18 cellular contexts compared by ENCODE assay signal in the genomic region with DNA sequence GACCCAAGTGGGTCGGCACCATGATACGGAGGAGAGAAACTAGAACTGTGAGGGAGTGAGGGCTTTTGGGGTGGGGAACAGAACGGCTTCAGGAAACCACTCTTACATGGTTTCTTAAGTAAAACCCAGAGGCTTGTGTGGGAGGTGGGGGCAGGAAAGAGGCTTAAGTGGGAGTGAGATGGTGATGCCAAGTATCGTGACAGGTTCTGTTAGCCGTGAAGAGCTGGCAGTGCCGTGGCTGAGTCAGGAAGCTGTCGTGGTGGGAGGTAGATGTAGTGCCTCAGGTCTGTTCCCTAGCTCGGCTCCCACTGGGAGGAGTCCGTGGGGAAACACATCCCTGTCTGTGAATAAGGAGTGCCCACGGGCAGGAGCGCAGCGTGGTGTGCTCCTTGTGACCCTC.
DNase-seq lines count a peak whose midpoint lies in the region; ATAC-seq and TF ChIP-seq lines count a peak whose summit lies in the region.
"Had no signal": no experiment of that assay in that cellular context is flagged by ENCODE, and none has a peak within 500 bp of the region (broad histone marks: within the 10 kb centered on the region; RNA-seq: fewer than 3 reads in every experiment).

No MANE protein-coding gene starts in this region.

- peaks cover 38% of the 10 kb centered on the region for H3K4me1 Mint-ChIP-seq in chondrocyte (ENCODE audit: low read depth)

- no peak for ATAC-seq in GM21825 (IDR thresholded peaks at IDR 0.05; ENCODE audit: unreplicated experiment)
- ATAC-seq: HCT116, Right ventricle myocardium inferior, SK-N-SH treated with all-trans-retinoic acid at 6 μM for 48 hours had no signal

- no peak for TF ChIP-seq CTCF in chondrocyte (IDR thresholded peaks at IDR 0.05)

- no peaks in the 10 kb centered on the region for H3K27me3 Mint-ChIP-seq in chondrocyte (ENCODE audit: low read depth)

- H3K27ac Mint-ChIP-seq in chondrocyte (ENCODE audit: unreplicated experiment): peak overlapping the region; percentile 76

- H3K9me3 Mint-ChIP-seq in chondrocyte (ENCODE audit: low read depth): no peaks in the 10 kb centered on the region

- intact Hi-C loops in posterior cingulate gyrus (cut with DNase I): no loop called here

- H3K36me3 Mint-ChIP-seq in chondrocyte (ENCODE audit: low read depth): peaks cover 43% of the 10 kb centered on the region

- DNase-seq in Ammon's horn (ENCODE audit: low spot score) (peak; percentile 25), MV-4-11 (lab: John Stamatoyannopoulos, UW) (peak; percentile 12), chondrocyte (ENCODE audit: low spot score) (no peak), posterior cingulate gyrus (peak in 8 of 10 donors; percentile 25 to 92 (median 63)), HK-2 (ENCODE audit: unreplicated experiment) (no peak)
- no peak for DNase-seq in stimulated activated CD4-positive, alpha-beta T cell treated with anti-CD3 and anti-CD28 coated beads, Interleukin-15, amount 100 ng/mL, for 24 hours
- DNase-seq in activated CD4-positive, alpha-beta T cell treated with anti-CD3 and anti-CD28 coated beads for 4 hours: no peak
- DNase-seq: 8988T, Caco-2, GM23248, MM.1S, NCI-H1930, NCI-H2171, NCI-H774 had no signal

- H3K4me3 Mint-ChIP-seq in chondrocyte (ENCODE audit: unreplicated experiment): no peak overlapping the region

Comparison
In these comparisons a context has a peak if more than half of its experiments do, and no peak if none do; other contexts are left out.
1. DNase-seq: peak in Ammon's horn (single experiment), MV-4-11 (single experiment) and posterior cingulate gyrus (8 of 10); none in chondrocyte (single experiment), stimulated activated CD4-positive, alpha-beta T cell treated with anti-CD3 and anti-CD28 coated beads, Interleukin-15, amount 100 ng/mL, for 24 hours (single experiment), HK-2 (single experiment) and activated CD4-positive, alpha-beta T cell treated with anti-CD3 and anti-CD28 coated beads for 4 hours (0 of 2).